ENCODE assay signal across 8 cellular contexts in the genomic region with DNA sequence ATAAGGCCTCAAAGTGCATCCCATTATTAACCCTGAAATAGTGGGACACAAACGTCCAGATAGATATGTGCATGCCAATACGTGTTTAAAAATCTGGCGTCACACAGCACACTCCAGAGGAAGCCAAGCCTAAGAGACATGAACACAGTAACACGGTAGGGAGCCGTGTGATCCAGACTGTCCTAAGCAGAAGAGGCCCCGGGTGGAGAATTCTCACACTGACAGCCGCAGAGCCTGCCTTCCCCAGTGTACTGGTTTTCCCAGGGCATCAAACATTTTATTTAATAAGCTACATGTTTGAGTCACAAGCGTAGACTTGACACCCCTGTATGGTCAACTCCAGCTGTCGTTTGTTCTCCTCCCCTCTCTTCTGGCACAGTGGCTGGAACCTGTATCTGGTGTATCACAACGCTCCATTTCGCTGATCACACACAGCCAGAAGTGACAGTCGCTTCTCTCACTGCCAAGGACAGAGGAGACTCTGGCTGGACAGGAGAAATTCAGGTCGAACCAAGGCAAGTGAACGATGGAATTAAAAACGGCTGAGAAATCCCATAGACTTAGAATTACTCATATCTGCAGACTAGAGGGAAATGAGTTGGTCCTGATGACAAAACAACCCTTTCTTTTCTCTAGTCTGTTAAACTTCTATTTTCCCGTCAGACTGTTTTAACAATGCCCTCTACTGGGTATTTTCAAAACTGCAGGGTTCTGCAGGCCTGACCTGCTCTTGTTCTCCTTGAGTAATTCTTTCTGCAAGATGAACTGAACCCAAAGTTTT.
DNase-seq lines count a peak whose midpoint lies in the region; ATAC-seq, FAIRE-seq and TF ChIP-seq lines count a peak whose summit lies in the region.

No MANE protein-coding gene starts in this region.

- H3K36me3 ChIP-seq in Panc1 (ENCODE audit: control insufficient read depth, insufficient read depth, low read length) (no peaks in the 10 kb centered on the region), endothelial cell of umbilical vein (ENCODE audit: control insufficient read depth in 2 of 2, extremely low read depth in 1 of 2, insufficient read depth in 2 of 2, low read length in 2 of 2) (no peaks in the 10 kb centered on the region)

- no peaks in the 10 kb centered on the region for H3K79me2 ChIP-seq in endothelial cell of umbilical vein (ENCODE audit: control insufficient read depth, insufficient read depth, low read length)

- no peak overlapping the region for H3K4me3 ChIP-seq in Panc1 (ENCODE audit: low read depth in 2 of 2, low read length in 2 of 2)
- H3K4me3 ChIP-seq in endothelial cell of umbilical vein (replicated peaks in 1 of 3; ENCODE audit: insufficient read depth in 1 of 3, low read depth in 1 of 3, low read length in 3 of 3) = no peak overlapping the region

- peaks cover 6% of the 10 kb centered on the region for H3K9me3 Mint-ChIP-seq in mesothelial cell of epicardium

- H2AFZ ChIP-seq in endothelial cell of umbilical vein (ENCODE audit: low read depth, low read length) = no peak overlapping the region

- H3K4me3 Mint-ChIP-seq in mesothelial cell of epicardium = no peak overlapping the region

- no peak for TF ChIP-seq POLR2A in endothelial cell of umbilical vein (IDR thresholded peaks at IDR 0.05; ENCODE audit: low read depth, low read length)

- H3K4me1 ChIP-seq in Panc1 (ENCODE audit: control insufficient read depth, insufficient read depth, low read length) = no peaks in the 10 kb centered on the region
- no peaks in the 10 kb centered on the region for H3K4me1 ChIP-seq in endothelial cell of umbilical vein (ENCODE audit: control insufficient read depth, extremely low read depth, insufficient read depth, low read length)

- H3K27me3 ChIP-seq in Panc1 (ENCODE audit: control insufficient read depth, insufficient read depth, low read length) (no peaks in the 10 kb centered on the region), endothelial cell of umbilical vein (ENCODE audit: control insufficient read depth in 2 of 2, insufficient read depth in 2 of 2, low read length in 2 of 2) (no peaks in the 10 kb centered on the region)

- H3K27ac Mint-ChIP-seq in mesothelial cell of epicardium = no peak overlapping the region

- BruUV-seq in Panc1 (replicated peaks; lab: Mats Ljungman, UMichigan) = no TSS peak
- no TSS peak for BruUV-seq in endothelial cell of umbilical vein (replicated peaks; lab: Mats Ljungman, UMichigan)

- no peak overlapping the region for H3K4me2 ChIP-seq in endothelial cell of umbilical vein (ENCODE audit: insufficient read depth, low read length)

- H4K20me1 ChIP-seq in endothelial cell of umbilical vein (replicated peaks; ENCODE audit: control insufficient read depth, extremely low read depth, insufficient read depth, low read length) = no peaks in the 10 kb centered on the region

- dilution Hi-C loops in endothelial cell of umbilical vein (cut with MboI; ENCODE audit: extremely low pct_ligation_motif_present, low sequenced_read_pairs) = no loop called here

- no peak overlapping the region for H3K9ac ChIP-seq in endothelial cell of umbilical vein (replicated peaks; ENCODE audit: extremely low read depth, insufficient read depth, low read length)

- POLR2A ChIA-PET in Panc1 (lab: Charles Lee) (no interaction called here), endothelial cell of umbilical vein (lab: Charles Lee) (no interaction called here)

- DNase-seq in DMS 273 (lab: John Stamatoyannopoulos, UW; ENCODE audit: unreplicated experiment) = peak; percentile 80
- DNase-seq in DMS 273 treated with DMSO at 0.1 percent for 48 hours (lab: John Stamatoyannopoulos, UW) = no peak
- DNase-seq in GM20000 (ENCODE audit: low spot score) = peak; percentile 42
- peak; percentile 15 for DNase-seq in Panc1 (ENCODE audit: low read depth, low spot score)
- peak; percentile 5 for DNase-seq in endothelial cell of umbilical vein (ENCODE audit: low read depth, low spot score)
- DNase-seq in mesothelial cell of epicardium (ENCODE audit: low spot score in 2 of 2, unreplicated experiment in 2 of 2) = no peak

- H3K4me1 Mint-ChIP-seq in mesothelial cell of epicardium = no peaks in the 10 kb centered on the region

- no peaks in the 10 kb centered on the region for H3K9me1 ChIP-seq in endothelial cell of umbilical vein (replicated peaks; ENCODE audit: control insufficient read depth, extremely low read depth, insufficient read depth, low read length)

- intact Hi-C loops in Panc1 (cut with micrococcal nuclease; ENCODE audit: unreplicated experiment) = no loop called here
- intact Hi-C loops in endothelial cell of umbilical vein (cut with micrococcal nuclease) = loop anchor here (2.0 kb wide), 1 partner anchor 571 kb away; no protein-coding TSS in a partner anchor

- H3K36me3 Mint-ChIP-seq in mesothelial cell of epicardium = no peaks in the 10 kb centered on the region

- in situ Hi-C loops in Panc1 (cut with HindIII; ENCODE audit: low pct_unique_long_range_greater_than_20kb, low sequenced_read_pairs) = no loop called here

- H3K27me3 Mint-ChIP-seq in mesothelial cell of epicardium (ENCODE audit: low read depth) = peaks cover 20% of the 10 kb centered on the region

- no peaks in the 10 kb centered on the region for H3K9me3 ChIP-seq in Panc1 (ENCODE audit: control insufficient read depth, insufficient read depth, low read depth, low read length)
- H3K9me3 ChIP-seq in endothelial cell of umbilical vein (replicated peaks; ENCODE audit: control insufficient read depth, insufficient read depth, low read length) = no peaks in the 10 kb centered on the region

- no peak for ATAC-seq in Panc1
- no peak for ATAC-seq in HG02610 (IDR thresholded peaks at IDR 0.05; ENCODE audit: unreplicated experiment)
- no peak for ATAC-seq in HG02973 (IDR thresholded peaks at IDR 0.05; ENCODE audit: unreplicated experiment)

- no peak overlapping the region for H3K27ac ChIP-seq in Panc1 (ENCODE audit: low read length)
- no peak overlapping the region for H3K27ac ChIP-seq in endothelial cell of umbilical vein (ENCODE audit: insufficient read depth, low read depth, low read length)

- CTCF ChIA-PET in Panc1 (lab: Charles Lee) = no interaction called here
- CTCF ChIA-PET in endothelial cell of umbilical vein (lab: Charles Lee) = no interaction called here

- TF ChIP-seq CTCF in GM20000 (IDR thresholded peaks at IDR 0.05; ENCODE audit: extremely low read depth, missing control alignments) (peak; percentile 51), Panc1 (IDR thresholded peaks at IDR 0.05) (peak; percentile 50), endothelial cell of umbilical vein (IDR thresholded peaks at IDR 0.05; ENCODE audit: extremely low read depth in 1 of 2, insufficient read depth in 1 of 2, low read depth in 1 of 2, low read length in 2 of 2) (peak; percentile 23 to 29), mesothelial cell of epicardium (IDR thresholded peaks at IDR 0.05; ENCODE audit: unreplicated experiment) (peak; percentile 66)

- FAIRE-seq in endothelial cell of umbilical vein (lab: Jason Lieb, UNC) = peak; percentile 15

TF ChIP-seq in endothelial cell of umbilical vein, 7 proteins besides CTCF, POLR2A, EP300 and RAD21:
- no peak for TF ChIP-seq POLR2AphosphoS5 (IDR thresholded peaks at IDR 0.05; ENCODE audit: insufficient read depth, low read depth, low read length)
- TF ChIP-seq FOS (IDR thresholded peaks at IDR 0.05; ENCODE audit: borderline replicate concordance, insufficient read depth, low read length) = no peak
- no peak for TF ChIP-seq JUN (IDR thresholded peaks at IDR 0.05; ENCODE audit: borderline replicate concordance, insufficient read depth, insufficient read length, low read depth)
- no peak for TF ChIP-seq EZH2 (IDR thresholded peaks at IDR 0.05; ENCODE audit: borderline replicate concordance, low read depth, low read length, severe bottlenecking)

Comparison
In these comparisons a context has a peak if more than half of its experiments do, and no peak if none do; other contexts are left out.
1. DNase-seq: peak in DMS 273 (single experiment), GM20000 (single experiment), Panc1 (single experiment) and endothelial cell of umbilical vein (single experiment); none in DMS 273 treated with DMSO at 0.1 percent for 48 hours (single experiment) and mesothelial cell of epicardium (0 of 2).
2. Peak in every context shown above with its lines, with median percentiles within 50 percentile points of each other: CTCF ChIP-seq.